8 cellular contexts compared by ENCODE assay signal in genomic region chr1:70354332-70355110, GRCh38. TPM values are rescaled to one million over a fixed set of nuclear protein-coding genes. Genes with fewer than 3 reads are reported as not detected.
A peak's percentile ranks its signal among the peaks of the same experiment; 100 is the strongest.
DNase-seq lines count a peak whose midpoint lies in the region; ATAC-seq and TF ChIP-seq lines count a peak whose summit lies in the region.

ANKRD13C (minus strand) TSS chr1:70354722; CDS start chr1:70354408, 314 bp downstream.

- peak; percentile 94 for ATAC-seq in GM21723 (IDR thresholded peaks at IDR 0.05; ENCODE audit: unreplicated experiment)
- peak; percentile 98 for ATAC-seq in Panc1

- intact Hi-C loops in Panc1 (cut with micrococcal nuclease; ENCODE audit: unreplicated experiment), result no loop called here
- intact Hi-C loops in esophagus muscularis mucosa (cut with DNase I), result loop anchor here (1.0 to 2.0 kb wide), 2 partner anchors 56 to 133 kb away; partner anchors contain the start of genes CTH and SRSF11

- peak within 1 kb of the TSS; percentile 92 to 97 for H3K4me3 ChIP-seq in Panc1 (ENCODE audit: low read depth in 2 of 2, low read length in 2 of 2)
- peak within 1 kb of the TSS; percentile 82 to 88 (median 88) for H3K4me3 ChIP-seq in esophagus muscularis mucosa
- H3K4me3 ChIP-seq in muscle layer of duodenum (ENCODE audit: low read depth in 1 of 2, low read length in 2 of 2), result peak within 1 kb of the TSS; percentile 83 to 96

- TF ChIP-seq CTCF in Panc1 (IDR thresholded peaks at IDR 0.05) (no peak), esophagus muscularis mucosa (IDR thresholded peaks at IDR 0.05) (peak in 1 of 3 experiments; percentile 3)

- no TSS peak for BruUV-seq in Panc1 (replicated peaks; lab: Mats Ljungman, UMichigan)

- DNase-seq in DMS53 treated with DMSO at 0.1 percent for 48 hours (lab: John Stamatoyannopoulos, UW; ENCODE audit: unreplicated experiment) (peak; percentile 99), KG1 (lab: John Stamatoyannopoulos, UW) (peak; percentile 90), Panc1 (ENCODE audit: low read depth, low spot score) (peak; percentile 87), esophagus muscularis mucosa (ENCODE audit: extremely low spot score) (peak; percentile 98)
- peak; percentile 92 to 93 for DNase-seq in activated T-cell treated with anti-CD3 and anti-CD28 coated beads, Interleukin-2, amount 50 U/mL, for 48 hours
- peak; percentile 83 to 87 for DNase-seq in stimulated activated CD8-positive, alpha-beta memory T cell treated with anti-CD3 and anti-CD28 coated beads, Interleukin-7, amount 100 ng/mL, for 4 hours (ENCODE audit: low read depth in 2 of 2)

- peaks cover 9% of the 10 kb centered on the region; the same call in 1 of the 2 replicates for H3K4me1 ChIP-seq in Panc1 (ENCODE audit: control insufficient read depth, insufficient read depth, low read length)
- H3K4me1 ChIP-seq in esophagus muscularis mucosa, result peaks cover 21 to 58% (median 53%) of the 10 kb centered on the region in 4 donors
- peaks cover 4 to 24% of the 10 kb centered on the region in 2 donors for H3K4me1 ChIP-seq in muscle layer of duodenum (ENCODE audit: control insufficient read depth in 1 of 2, insufficient read depth in 2 of 2, low read length in 2 of 2)

- H3K9me3 ChIP-seq in Panc1 (ENCODE audit: control insufficient read depth, insufficient read depth, low read depth, low read length) (no peaks in the 10 kb centered on the region), esophagus muscularis mucosa (no peaks in the 10 kb centered on the region), muscle layer of duodenum (ENCODE audit: control insufficient read depth in 1 of 2, low read length in 2 of 2) (no peaks in the 10 kb centered on the region)

- TF ChIP-seq EP300 in esophagus muscularis mucosa (IDR thresholded peaks at IDR 0.05), result no peak

- H3K27ac ChIP-seq in Panc1 (ENCODE audit: low read length) (peak within 1 kb of the TSS; percentile 97), esophagus muscularis mucosa (replicated peaks in 1 of 4) (peak within 1 kb of the TSS; percentile 90 to 98 (median 94)), muscle layer of duodenum (ENCODE audit: low read length) (peak within 1 kb of the TSS; percentile 96)

- no peaks in the 10 kb centered on the region for H3K27me3 ChIP-seq in Panc1 (ENCODE audit: control insufficient read depth, insufficient read depth, low read length)
- H3K27me3 ChIP-seq in esophagus muscularis mucosa, result no peaks in the 10 kb centered on the region
- H3K27me3 ChIP-seq in muscle layer of duodenum (ENCODE audit: low read depth, low read length), result no peaks in the 10 kb centered on the region

- POLR2A ChIA-PET in Panc1 (lab: Charles Lee), result interaction anchor here (0.5 to 1.3 kb wide), 3 partner anchors 15 to 142 kb away, joined by 3 to 5 read pairs (median 4); partner anchors contain the start of gene CTH

- WGBS in esophagus muscularis mucosa, result 2% methylated on average over 10 of the region's 65 CpGs

- in situ Hi-C loops in Panc1 (cut with HindIII; ENCODE audit: low pct_unique_long_range_greater_than_20kb, low sequenced_read_pairs), result no loop called here

- CTCF ChIA-PET in Panc1 (lab: Charles Lee), result no interaction called here

- TF ChIP-seq POLR2A in esophagus muscularis mucosa (IDR thresholded peaks at IDR 0.05; ENCODE audit: low read depth), result peak; percentile 60

- H3K36me3 ChIP-seq in Panc1 (ENCODE audit: control insufficient read depth, insufficient read depth, low read length), result no peaks in the 10 kb centered on the region; the same call in none of the 2 replicates
- peaks cover 0 to 4% (median 0%) of the 10 kb centered on the region in 4 donors for H3K36me3 ChIP-seq in esophagus muscularis mucosa
- H3K36me3 ChIP-seq in muscle layer of duodenum (ENCODE audit: control insufficient read depth in 1 of 2, insufficient read depth in 2 of 2, low read length in 2 of 2), result peaks cover 0 to 6% of the 10 kb centered on the region in 2 donors

RNA-seq across cellular contexts. Expression of gene ANKRD13C, which starts in this region (rescaled TPM):
- total RNA-seq in Panc1 (2021; ENCODE audit: unreplicated experiment) (20.7 TPM), esophagus muscularis mucosa (10 to 100 TPM; 23.0 to 30.2 (median 26.5) TPM)
- polyA plus RNA-seq in Panc1 (2012; ENCODE audit: insufficient read length), result 9.6 TPM

Comparison
In these comparisons a context has a peak if more than half of its experiments do, and no peak if none do; other contexts are left out.
1. Peak in every context shown above with its lines: DNase-seq, ATAC-seq, H3K4me3 ChIP-seq and H3K27ac ChIP-seq.